ENCODE assay signal across 8 cellular contexts in genomic region chr3:123586131-123586530, GRCh38.
A peak's percentile ranks its signal among the peaks of the same experiment; 100 is the strongest.
DNase-seq lines count a peak whose midpoint lies in the region; ATAC-seq and TF ChIP-seq lines count a peak whose summit lies in the region.

No MANE protein-coding gene starts in this region.

- H3K4me3 ChIP-seq in GM12865 (ENCODE audit: low read depth, low read length): peak overlapping the region; percentile 92
- peak overlapping the region; percentile 69 for H3K4me3 ChIP-seq in choroid plexus epithelial cell (ENCODE audit: low read depth, low read length)

- DNase-seq in GM12865 (ENCODE audit: low read depth) (peak; percentile 73), NCI-H146 treated with DMSO at 0.1 percent for 48 hours (lab: John Stamatoyannopoulos, UW; ENCODE audit: unreplicated experiment) (peak; percentile 97), SW 1271 (lab: John Stamatoyannopoulos, UW) (peak; percentile 77 to 79), choroid plexus epithelial cell (ENCODE audit: low read depth) (peak; percentile 80), medulla oblongata (ENCODE audit: extremely low spot score) (peak; percentile 57), amniotic stem cell (lab: John Stamatoyannopoulos, UW) (no peak)
- peak; percentile 53 for DNase-seq in stimulated activated naive CD8-positive, alpha-beta T cell treated with anti-CD3 and anti-CD28 coated beads, Interleukin-15, Interleukin-2, amounts not matched to agents 100 U/mL and 50 U/mL, for 24 hours

- TF ChIP-seq CTCF in GM12865 (IDR thresholded peaks at IDR 0.05; ENCODE audit: insufficient read depth, low read depth, low read length, missing control alignments): no peak
- no peak for TF ChIP-seq CTCF in choroid plexus epithelial cell (conservative IDR thresholded peaks at IDR 0.05; ENCODE audit: low read depth, low read length)

- ATAC-seq in stimulated activated naive CD8-positive, alpha-beta T cell treated with anti-CD3 and anti-CD28 coated beads, Interleukin-15, Interleukin-2, amounts not matched to agents 100 U/mL and 50 U/mL, for 24 hours: peak; percentile 15
- ATAC-seq in HG03342 (IDR thresholded peaks at IDR 0.05; ENCODE audit: unreplicated experiment): no peak
